Comparison of ENCODE assay signal across 16 cellular contexts in genomic region chr4:121729753-121730152, GRCh38. TPM values are rescaled to one million over a fixed set of nuclear protein-coding genes. Genes with fewer than 3 reads are reported as not detected.
"Had no signal": no experiment of that assay in that cellular context is flagged by ENCODE, and none has a peak within 500 bp of the region (broad histone marks: within the 10 kb centered on the region; RNA-seq: fewer than 3 reads in every experiment).

No MANE protein-coding gene starts in this region.

RNA-seq across cellular contexts. Expression of gene SMIM43, which starts 35.2 kb away (rescaled TPM):
- total RNA-seq: kidney; kidney epithelial cell; left cardiac atrium; left lobe of liver; left ventricle myocardium inferior; left ventricle myocardium superior; liver; lower leg skin; mammary epithelial cell; mesenteric fat pad; mesothelial cell of epicardium; mononuclear cell; mucosa of gallbladder; naive thymus-derived CD4-positive, alpha-beta T cell; naive thymus-derived CD8-positive, alpha-beta T cell had no signal
- polyA plus RNA-seq: immature natural killer cell; liver; naive thymus-derived CD4-positive, alpha-beta T cell; naive thymus-derived CD8-positive, alpha-beta T cell had no signal
